ENCODE assay signal across 8 cellular contexts in the genomic region with DNA sequence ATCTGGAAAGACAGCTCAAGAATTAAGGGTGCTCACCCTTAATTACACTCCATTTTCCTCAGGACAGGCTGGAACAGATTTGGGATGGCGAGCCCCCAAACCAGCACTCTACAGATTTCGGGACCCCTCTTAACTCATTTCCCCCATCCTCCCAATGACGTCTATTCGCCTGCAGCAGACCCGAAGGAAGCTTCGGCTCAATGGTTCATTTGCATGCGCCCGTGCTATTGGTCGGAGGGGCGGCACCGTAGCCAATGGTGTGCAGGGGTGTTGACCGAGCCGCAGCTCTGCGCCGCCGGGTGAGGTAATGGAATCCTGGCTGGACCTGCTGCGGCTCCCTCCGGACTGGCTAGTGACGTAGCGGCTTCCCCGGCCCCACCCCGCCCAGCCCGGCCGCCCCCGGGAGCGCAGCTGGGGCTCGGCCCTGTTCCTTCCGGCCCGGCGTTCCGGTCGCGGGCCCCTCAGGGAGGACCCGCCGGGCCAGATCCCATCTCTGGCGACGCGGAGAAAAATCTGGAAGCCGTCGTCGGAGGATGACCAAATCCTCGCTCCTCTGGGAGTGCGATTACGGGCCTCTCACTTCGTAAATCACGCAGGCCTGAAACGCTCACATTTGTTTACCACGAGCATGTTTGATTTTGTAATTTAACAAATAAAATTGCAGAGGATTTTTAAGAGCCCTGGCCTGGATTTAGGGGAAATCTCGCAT. TPM values are rescaled to one million over a fixed set of nuclear protein-coding genes. Genes with fewer than 3 reads are reported as not detected.
DNase-seq lines count a peak whose midpoint lies in the region; TF ChIP-seq lines count a peak whose summit lies in the region.

No MANE protein-coding gene starts in this region.

- H2BK5ac ChIP-seq in H9 (ENCODE audit: insufficient read length, low read length) = no peak overlapping the region

- peak overlapping the region; percentile 74 for H3K18ac ChIP-seq in H9 (ENCODE audit: insufficient read length, low read depth, low read length)

- H4K91ac ChIP-seq in H9 (ENCODE audit: insufficient read length, low read depth, low read length) = peak overlapping the region; percentile 52

- no peak overlapping the region for H2AK5ac ChIP-seq in H9 (ENCODE audit: insufficient read length, low read length)

- peak overlapping the region; percentile 54 to 75 for H3K4me3 Mint-ChIP-seq in H9
- peak overlapping the region; percentile 81 for H3K4me3 Mint-ChIP-seq in neural progenitor cell

- H3T11ph ChIP-seq in H9 (ENCODE audit: low read length) = no peak overlapping the region

- H3K14ac ChIP-seq in H9 (ENCODE audit: insufficient read depth, low read length) = peak overlapping the region; percentile 84

- peak overlapping the region; percentile 77 for H3K9ac ChIP-seq in ES-I3 (ENCODE audit: low read depth, low read length)
- peak overlapping the region; percentile 25 for H3K9ac ChIP-seq in H9 (ENCODE audit: extremely low read depth, insufficient read length, low read length)
- H3K9ac ChIP-seq in neural progenitor cell = no peak overlapping the region

- H3K36me3 Mint-ChIP-seq in H9 (ENCODE audit: insufficient read depth in 1 of 3, low read depth in 3 of 3) = peaks cover 0 to 2% (median 0%) of the 10 kb centered on the region in 3 experiments; a peak in 1 of 7 replicates
- no peaks in the 10 kb centered on the region for H3K36me3 Mint-ChIP-seq in neural progenitor cell

- H3K4ac ChIP-seq in H9 (ENCODE audit: low read depth, low read length) = peak overlapping the region; percentile 46; the same call in 1 of the 2 replicates

- TF ChIP-seq CTCF in H9 (conservative IDR thresholded peaks at IDR 0.05) (no peak), neural progenitor cell (IDR thresholded peaks at IDR 0.05) (no peak)

- H3K4me1 Mint-ChIP-seq in H9 (peaks cover 27 to 39% of the 10 kb centered on the region in 2 experiments), neural progenitor cell (peaks cover 45% of the 10 kb centered on the region)

- no peaks in the 10 kb centered on the region for H4K20me1 ChIP-seq in H9 (ENCODE audit: control insufficient read depth, insufficient read depth, insufficient read length)
- peaks cover 1% of the 10 kb centered on the region for H4K20me1 ChIP-seq in neural progenitor cell (ENCODE audit: low read depth)

- H3K27ac ChIP-seq in H9 (ENCODE audit: insufficient read length, low read depth, low read length) (no peak overlapping the region), neural progenitor cell (no peak overlapping the region)

- H3K36me3 ChIP-seq in ES-I3 (ENCODE audit: insufficient read depth, low read length) = no peaks in the 10 kb centered on the region
- H3K36me3 ChIP-seq in MG63 = no peaks in the 10 kb centered on the region
- H3K36me3 ChIP-seq in neural progenitor cell = no peaks in the 10 kb centered on the region

- H3K4me2 ChIP-seq in H9 (ENCODE audit: insufficient read depth, insufficient read length, low read length) (peak overlapping the region; percentile 53), neural progenitor cell (peak overlapping the region; percentile 74)

- H3K9me3 ChIP-seq in ES-I3 (ENCODE audit: control insufficient read depth, insufficient read depth, low read length) (no peaks in the 10 kb centered on the region), H9 (ENCODE audit: control insufficient read depth, low read depth, low read length) (no peaks in the 10 kb centered on the region), MG63 (no peaks in the 10 kb centered on the region), neural progenitor cell (ENCODE audit: low read depth) (no peaks in the 10 kb centered on the region)

- H2BK12ac ChIP-seq in H9 (ENCODE audit: insufficient read length, low read depth, low read length) = no peak overlapping the region

- H3K4me3 ChIP-seq in MG63 (peak overlapping the region; percentile 38), neural progenitor cell (peak overlapping the region; percentile 39)

- H3K79me1 ChIP-seq in H9 (ENCODE audit: insufficient read depth, low read depth, low read length, poor library complexity, severe bottlenecking) = no peaks in the 10 kb centered on the region

- H2BK15ac ChIP-seq in H9 (ENCODE audit: low read depth, low read length) = no peak overlapping the region

- H3K27ac Mint-ChIP-seq in H9 (peak overlapping the region; percentile 93 to 97 (median 96)), neural progenitor cell (peak overlapping the region; percentile 96)

- peaks cover 2% of the 10 kb centered on the region; the same call in 1 of the 2 replicates for H3K27me3 ChIP-seq in H9 (ENCODE audit: insufficient read depth, low read length)
- H3K27me3 ChIP-seq in MG63 = no peaks in the 10 kb centered on the region
- H3K27me3 ChIP-seq in neural progenitor cell = peaks cover 47% of the 10 kb centered on the region

- no peak overlapping the region for H3K23ac ChIP-seq in H9 (ENCODE audit: insufficient read length, low read depth, low read length)

- H3K56ac ChIP-seq in H9 (ENCODE audit: insufficient read length, low read depth, low read length) = no peak overlapping the region

- no peak overlapping the region for H4K5ac ChIP-seq in H9 (ENCODE audit: insufficient read length, low read depth, low read length)

- H2BK20ac ChIP-seq in H9 (ENCODE audit: low read depth, low read length, poor library complexity, severe bottlenecking) = no peak overlapping the region

- H3K9me3 Mint-ChIP-seq in H9 = no peaks in the 10 kb centered on the region
- H3K9me3 Mint-ChIP-seq in neural progenitor cell = no peaks in the 10 kb centered on the region

- H4K8ac ChIP-seq in H9 (replicated peaks; ENCODE audit: insufficient read length, low read depth, low read length) = no peak overlapping the region

- DNase-seq in H9 (peak; percentile 100), MG63 (peak; percentile 99), SHP77 (lab: John Stamatoyannopoulos, UW) (peak; percentile 90 to 98), activated gamma-delta T cell (lab: John Stamatoyannopoulos, UW) (peak; percentile 90), fibroblast of the conjunctiva (ENCODE audit: low read depth) (peak; percentile 93), neural progenitor cell (ENCODE audit: low spot score) (peak; percentile 98), stromal cell of bone marrow (ENCODE audit: low read depth) (peak; percentile 96)

- H2AFZ ChIP-seq in H9 (ENCODE audit: low read length) = no peak overlapping the region
- no peak overlapping the region for H2AFZ ChIP-seq in neural progenitor cell (replicated peaks)

- H3K79me2 ChIP-seq in H9 (ENCODE audit: insufficient read depth, low read length) = no peaks in the 10 kb centered on the region
- H3K79me2 ChIP-seq in neural progenitor cell (ENCODE audit: low read depth) = no peaks in the 10 kb centered on the region

- H3K4me1 ChIP-seq in ES-I3 (ENCODE audit: insufficient read depth, low read length) (peaks cover 8% of the 10 kb centered on the region), H9 (ENCODE audit: insufficient read depth, low read length) (peaks cover 2% of the 10 kb centered on the region; the same call in 1 of the 2 replicates), neural progenitor cell (peaks cover 29% of the 10 kb centered on the region)

- WGBS in H9 (ENCODE audit: extremely low coverage, insufficient read length, low lambda C conversion rate) = no CpG with 5 or more reads among the region's 49 CpGs

- H3K27me3 Mint-ChIP-seq in H9 (ENCODE audit: low read depth) (peaks cover 46% of the 10 kb centered on the region), neural progenitor cell (ENCODE audit: insufficient read depth, low read depth) (peaks cover 28% of the 10 kb centered on the region)

- peaks cover 10% of the 10 kb centered on the region for H3K23me2 ChIP-seq in H9 (ENCODE audit: insufficient read length, low read depth, low read length, poor library complexity, severe bottlenecking)

- H3F3A ChIP-seq in neural progenitor cell (ENCODE audit: low read depth) = peaks cover 36% of the 10 kb centered on the region

- H2BK120ac ChIP-seq in H9 (ENCODE audit: low read depth, low read length, poor library complexity, severe bottlenecking) = peak overlapping the region; percentile 94

RNA-seq across cellular contexts. Expression of a gene that starts 18.3 kb away (rescaled TPM):
- 25.8 and 27.3 TPM in 2 replicates for total RNA-seq in H9 (2021)
- 4.4 TPM in 1 of 2 replicates, not detected in the other for total RNA-seq in MG63 (2014; rRNA removed; shearing (Covaris generic); ENCODE audit: low replicate concordance)
- total RNA-seq in neural progenitor cell (ENCODE audit: low replicate concordance) = 8.2 and 13.0 TPM in 2 replicates

RNA-seq across cellular contexts. Expression of a gene that starts 26.2 kb away (rescaled TPM):
- total RNA-seq in H9 (2021) (1.1 and 1.2 TPM in 2 replicates), neural progenitor cell (ENCODE audit: low replicate concordance) (1.1 and 7.4 TPM in 2 replicates)
- total RNA-seq in MG63 (2014; rRNA removed; shearing (Covaris generic); ENCODE audit: low replicate concordance) = 1.4 and 2.0 TPM in 2 replicates

RNA-seq across cellular contexts. Expression of a gene that starts 36.8 kb away (rescaled TPM):
- total RNA-seq in H9 (2021) (58.3 and 61.1 TPM in 2 replicates), neural progenitor cell (ENCODE audit: low replicate concordance) (19.8 and 33.7 TPM in 2 replicates)
- total RNA-seq in MG63 (2014; rRNA removed; shearing (Covaris generic); ENCODE audit: low replicate concordance) = 45.4 and 110 TPM in 2 replicates

RNA-seq across cellular contexts. Expression of a gene that starts 46.6 kb away (rescaled TPM):
- total RNA-seq in H9 (2021) (not detected in 2 replicates), neural progenitor cell (ENCODE audit: low replicate concordance) (not detected in 2 replicates)
- total RNA-seq in MG63 (2014; rRNA removed; shearing (Covaris generic); ENCODE audit: low replicate concordance) = not detected in 2 replicates
